Comparison of ENCODE assay signal across 12 cellular contexts in the genomic region with DNA sequence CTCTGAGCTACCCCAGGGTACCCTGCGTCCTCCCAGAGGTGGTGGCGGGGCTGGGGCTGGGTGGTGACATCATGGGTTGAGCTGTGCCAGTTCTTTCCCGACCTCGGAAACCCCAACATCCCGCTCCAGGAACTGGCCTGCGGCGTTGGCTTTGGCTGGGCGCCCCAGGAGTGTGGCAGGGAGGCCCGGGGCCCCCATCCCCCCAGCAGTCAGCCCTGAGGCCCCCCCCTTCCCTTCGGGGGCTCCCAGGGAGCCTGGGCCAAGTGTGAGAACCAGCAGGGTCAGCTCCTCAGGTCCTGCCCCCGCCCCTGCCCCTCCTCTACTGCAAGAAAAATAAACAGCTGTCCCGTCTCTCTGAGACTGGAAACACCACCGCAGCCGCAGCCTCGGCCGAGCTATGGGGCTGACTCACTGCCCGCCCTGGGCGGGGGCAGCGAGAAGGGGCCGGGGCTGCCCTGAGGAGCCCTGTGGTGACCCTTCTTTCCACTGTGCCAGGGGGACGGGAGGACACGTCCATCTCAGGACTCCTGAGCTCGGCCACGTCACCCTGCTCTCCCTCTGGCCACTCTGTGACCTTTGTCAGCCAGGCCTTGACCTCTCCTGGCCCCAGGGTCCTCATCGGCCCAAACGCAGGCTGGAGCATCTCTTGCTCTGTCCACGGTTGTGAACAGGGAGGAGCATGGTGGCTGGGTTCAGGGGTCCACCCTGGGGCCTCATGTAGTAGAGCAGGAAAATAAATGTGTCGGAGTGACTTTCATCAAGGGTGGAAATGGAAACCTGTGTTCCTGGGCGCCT.
DNase-seq lines count a peak whose midpoint lies in the region; ATAC-seq and TF ChIP-seq lines count a peak whose summit lies in the region.
"Had no signal": no experiment of that assay in that cellular context is flagged by ENCODE, and none has a peak within 500 bp of the region (broad histone marks: within the 10 kb centered on the region; RNA-seq: fewer than 3 reads in every experiment).

No MANE protein-coding gene starts in this region.

- H3K27me3 ChIP-seq in ascending aorta (no peaks in the 10 kb centered on the region), upper lobe of left lung (no peaks in the 10 kb centered on the region)
- H3K27me3 ChIP-seq: BE2C had no signal

- TF ChIP-seq CTCF in activated CD8-positive, alpha-beta T cell treated with anti-CD3 and anti-CD28 coated beads for 36 hours (IDR thresholded peaks at IDR 0.05), result no peak
- TF ChIP-seq CTCF in ascending aorta (IDR thresholded peaks at IDR 0.05), result no peak
- no peak for TF ChIP-seq CTCF in upper lobe of left lung (IDR thresholded peaks at IDR 0.05)

- peaks cover 14% of the 10 kb centered on the region for H3K27me3 Mint-ChIP-seq in activated CD8-positive, alpha-beta T cell treated with anti-CD3 and anti-CD28 coated beads for 36 hours
- H3K27me3 Mint-ChIP-seq in activated CD8-positive, alpha-beta T cell treated with anti-CD3 and anti-CD28 coated beads, Interleukin-2, amount 10 ng/mL, durations not matched to agents 7 days and 5 days (ENCODE audit: low read depth), result peaks cover 12% of the 10 kb centered on the region

- no peaks in the 10 kb centered on the region for H3K4me1 Mint-ChIP-seq in activated CD8-positive, alpha-beta T cell treated with anti-CD3 and anti-CD28 coated beads for 36 hours (ENCODE audit: low read depth)
- H3K4me1 Mint-ChIP-seq in activated CD8-positive, alpha-beta T cell treated with anti-CD3 and anti-CD28 coated beads, Interleukin-2, amount 10 ng/mL, durations not matched to agents 7 days and 5 days (ENCODE audit: low read depth), result no peaks in the 10 kb centered on the region

- H3K36me3 ChIP-seq in ascending aorta (no peaks in the 10 kb centered on the region), upper lobe of left lung (no peaks in the 10 kb centered on the region)
- H3K36me3 ChIP-seq: BE2C, HAP-1 had no signal

- H3K4me3 ChIP-seq in ascending aorta (peak overlapping the region; percentile 25 to 46), upper lobe of left lung (peak overlapping the region in 1 of 4 donors; percentile 10)
- H3K4me3 ChIP-seq: HAP-1 had no signal

- H3K27ac ChIP-seq in ascending aorta, result peak overlapping the region in 1 of 2 donors; percentile 43
- H3K27ac ChIP-seq in upper lobe of left lung, result no peak overlapping the region

- H3K27ac Mint-ChIP-seq in activated CD8-positive, alpha-beta T cell treated with anti-CD3 and anti-CD28 coated beads for 36 hours, result no peak overlapping the region
- no peak overlapping the region for H3K27ac Mint-ChIP-seq in activated CD8-positive, alpha-beta T cell treated with anti-CD3 and anti-CD28 coated beads, Interleukin-2, amount 10 ng/mL, durations not matched to agents 7 days and 5 days

- no peaks in the 10 kb centered on the region for H3K9me3 ChIP-seq in ascending aorta
- no peaks in the 10 kb centered on the region for H3K9me3 ChIP-seq in upper lobe of left lung
- H3K9me3 ChIP-seq: BE2C, HAP-1 had no signal

- no peaks in the 10 kb centered on the region for H3K9me3 Mint-ChIP-seq in activated CD8-positive, alpha-beta T cell treated with anti-CD3 and anti-CD28 coated beads for 36 hours
- H3K9me3 Mint-ChIP-seq in activated CD8-positive, alpha-beta T cell treated with anti-CD3 and anti-CD28 coated beads, Interleukin-2, amount 10 ng/mL, durations not matched to agents 7 days and 5 days (ENCODE audit: insufficient read depth), result no peaks in the 10 kb centered on the region

- H3K4me1 ChIP-seq in ascending aorta (peaks cover 6 to 18% of the 10 kb centered on the region in 2 donors), upper lobe of left lung (peaks cover 4 to 17% (median 12%) of the 10 kb centered on the region in 4 donors)
- H3K4me1 ChIP-seq: BE2C, HAP-1 had no signal

- no peak for ATAC-seq in activated CD8-positive, alpha-beta T cell treated with anti-CD3 and anti-CD28 coated beads for 36 hours
- ATAC-seq in activated CD8-positive, alpha-beta T cell treated with anti-CD3 and anti-CD28 coated beads, Interleukin-2, amount 10 ng/mL, durations not matched to agents 7 days and 5 days, result no peak
- ATAC-seq in upper lobe of left lung (ENCODE audit: low FRiP score in 2 of 2), result peak; percentile 50 to 60

- peak; percentile 7 for DNase-seq in activated CD8-positive, alpha-beta T cell treated with anti-CD3 and anti-CD28 coated beads for 36 hours
- DNase-seq in activated CD8-positive, alpha-beta T cell treated with anti-CD3 and anti-CD28 coated beads, Interleukin-2, amount 10 ng/mL, durations not matched to agents 7 days and 5 days, result no peak
- peak in 1 of 2 donors; percentile 24 for DNase-seq in ascending aorta (ENCODE audit: low spot score in 2 of 2)
- DNase-seq in iris pigment epithelial cell (ENCODE audit: low read depth), result peak; percentile 82
- peak; percentile 61 to 87 for DNase-seq in upper lobe of left lung
- DNase-seq in ureter (ENCODE audit: low spot score), result no peak
- no peak for DNase-seq in NCI-H345 (lab: John Stamatoyannopoulos, UW)
- no peak for DNase-seq in GF-D8 (lab: John Stamatoyannopoulos, UW)
- DNase-seq: activated effector memory CD4-positive, alpha-beta T cell treated with Interleukin-2 at 50 U/mL for 16 hours; BE2C; NCI-H82 had no signal

- no peak for TF ChIP-seq EP300 in upper lobe of left lung (IDR thresholded peaks at IDR 0.05)

- intact Hi-C loops in activated CD8-positive, alpha-beta T cell treated with anti-CD3 and anti-CD28 coated beads for 36 hours (cut with micrococcal nuclease), result no loop called here
- intact Hi-C loops in ascending aorta (cut with DNase I), result no loop called here

- no peak for TF ChIP-seq POLR2A in upper lobe of left lung (IDR thresholded peaks at IDR 0.05)

- WGBS in upper lobe of left lung, 2 donors, result 19 to 38% methylated on average over 5 to 24 of the region's 29 CpGs

- no peaks in the 10 kb centered on the region for H3K36me3 Mint-ChIP-seq in activated CD8-positive, alpha-beta T cell treated with anti-CD3 and anti-CD28 coated beads for 36 hours (ENCODE audit: low read depth)
- H3K36me3 Mint-ChIP-seq in activated CD8-positive, alpha-beta T cell treated with anti-CD3 and anti-CD28 coated beads, Interleukin-2, amount 10 ng/mL, durations not matched to agents 7 days and 5 days (ENCODE audit: low read depth), result no peaks in the 10 kb centered on the region

- no peak overlapping the region for H3K4me3 Mint-ChIP-seq in activated CD8-positive, alpha-beta T cell treated with anti-CD3 and anti-CD28 coated beads for 36 hours
- H3K4me3 Mint-ChIP-seq in activated CD8-positive, alpha-beta T cell treated with anti-CD3 and anti-CD28 coated beads, Interleukin-2, amount 10 ng/mL, durations not matched to agents 7 days and 5 days, result no peak overlapping the region

- CTCF ChIA-PET in activated CD8-positive, alpha-beta T cell treated with anti-CD3 and anti-CD28 coated beads for 36 hours (lab: Charles Lee), result no interaction called here
- CTCF ChIA-PET in activated CD8-positive, alpha-beta T cell treated with anti-CD3 and anti-CD28 coated beads, Interleukin-2, amount 10 ng/mL, durations not matched to agents 7 days and 5 days (lab: Charles Lee), result no interaction called here

- POLR2A ChIA-PET in activated CD8-positive, alpha-beta T cell treated with anti-CD3 and anti-CD28 coated beads for 36 hours (lab: Charles Lee), result no interaction called here
- POLR2A ChIA-PET in activated CD8-positive, alpha-beta T cell treated with anti-CD3 and anti-CD28 coated beads, Interleukin-2, amount 10 ng/mL, durations not matched to agents 7 days and 5 days (lab: Charles Lee), result interaction anchor here (0.5 kb wide), 1 partner anchor 66 kb away, joined by 3 read pairs; no protein-coding TSS in a partner anchor

Comparison
In these comparisons a context has a peak if more than half of its experiments do, and no peak if none do; other contexts are left out.
1. DNase-seq: peak in activated CD8-positive, alpha-beta T cell treated with anti-CD3 and anti-CD28 coated beads for 36 hours (single experiment), iris pigment epithelial cell (single experiment) and upper lobe of left lung (2 of 2); none in activated CD8-positive, alpha-beta T cell treated with anti-CD3 and anti-CD28 coated beads, Interleukin-2, amount 10 ng/mL, durations not matched to agents 7 days and 5 days (single experiment), ureter (single experiment), NCI-H345 (single experiment) and GF-D8 (single experiment).
2. ATAC-seq: peak in upper lobe of left lung (2 of 2); none in activated CD8-positive, alpha-beta T cell treated with anti-CD3 and anti-CD28 coated beads for 36 hours (single experiment) and activated CD8-positive, alpha-beta T cell treated with anti-CD3 and anti-CD28 coated beads, Interleukin-2, amount 10 ng/mL, durations not matched to agents 7 days and 5 days (single experiment).